Comparison of ENCODE assay signal across 11 cellular contexts in the genomic region with DNA sequence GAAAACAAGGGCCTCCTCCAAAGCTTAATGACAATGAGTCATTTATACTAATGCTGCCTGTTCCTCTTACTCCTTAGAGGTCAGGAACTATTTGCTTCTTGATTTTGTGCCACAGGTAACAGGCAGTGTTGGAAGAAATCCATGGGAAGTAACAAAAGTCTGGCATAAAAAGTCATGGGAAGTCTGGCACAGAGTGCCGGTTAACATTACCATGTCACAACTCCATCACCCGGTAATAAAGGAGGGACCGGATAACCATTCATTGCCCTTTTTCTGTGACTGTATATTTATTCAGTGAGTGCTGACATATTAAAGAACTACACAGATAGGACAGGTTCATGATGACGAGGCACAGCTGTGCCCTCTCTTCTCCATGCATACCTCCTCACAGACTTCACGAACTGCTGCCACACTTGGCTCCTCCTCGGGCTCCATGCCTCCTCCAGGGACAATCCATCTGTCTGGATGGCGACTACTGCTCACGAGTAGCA. TPM values are rescaled to one million over a fixed set of nuclear protein-coding genes. Genes with fewer than 3 reads are reported as not detected.
DNase-seq lines count a peak whose midpoint lies in the region; TF ChIP-seq lines count a peak whose summit lies in the region.
"Had no signal": no experiment of that assay in that cellular context is flagged by ENCODE, and none has a peak within 500 bp of the region (broad histone marks: within the 10 kb centered on the region; RNA-seq: fewer than 3 reads in every experiment).

No MANE protein-coding gene starts in this region.

- H3K4me1 Mint-ChIP-seq in dendritic cell treated with granulocyte-macrophage colony-stimulating factor and Interleukin-4, amounts not matched to agents 40 ng/mL and 50 ng/mL, for 4 days (ENCODE audit: low read depth): peaks cover 78% of the 10 kb centered on the region

- POLR2A ChIA-PET in HEK293T (lab: Yijun Ruan, JAX) (no interaction called here), A673 (lab: Charles Lee; ENCODE audit: low non-redundant PET) (no interaction called here)

- H3K4me1 ChIP-seq in vagina (peaks cover 54% of the 10 kb centered on the region), A673 (ENCODE audit: insufficient read depth, low read length, poor library complexity, severe bottlenecking) (peaks cover 41% of the 10 kb centered on the region)

- TF ChIP-seq CTCF in vagina (IDR thresholded peaks at IDR 0.05) (no peak), dorsolateral prefrontal cortex (IDR thresholded peaks at IDR 0.05 in 54 of 56, conservative IDR thresholded peaks at IDR 0.05 in 2 of 56; ENCODE audit: low read depth in 1 of 56, partially characterized antibody in 56 of 56) (no peak), A673 (conservative IDR thresholded peaks at IDR 0.05; ENCODE audit: low read depth, low read length) (no peak)

- no peaks in the 10 kb centered on the region for H3K9me3 Mint-ChIP-seq in dendritic cell treated with granulocyte-macrophage colony-stimulating factor and Interleukin-4, amounts not matched to agents 40 ng/mL and 50 ng/mL, for 4 days

- TF ChIP-seq POLR2A in vagina (IDR thresholded peaks at IDR 0.05): no peak

- peaks cover 23% of the 10 kb centered on the region for H3K36me3 Mint-ChIP-seq in dendritic cell treated with granulocyte-macrophage colony-stimulating factor and Interleukin-4, amounts not matched to agents 40 ng/mL and 50 ng/mL, for 4 days (ENCODE audit: low read depth)

- H3K4me3 Mint-ChIP-seq in dendritic cell treated with granulocyte-macrophage colony-stimulating factor and Interleukin-4, amounts not matched to agents 40 ng/mL and 50 ng/mL, for 4 days: no peak overlapping the region

- peak overlapping the region; percentile 8 for H3K27ac ChIP-seq in vagina
- H3K27ac ChIP-seq in dorsolateral prefrontal cortex: peak overlapping the region in 8 of 59 donors; percentile 0 to 30 (median 14)
- no peak overlapping the region for H3K27ac ChIP-seq in A673 (ENCODE audit: low read depth, low read length, poor library complexity, severe bottlenecking)
- H3K27ac ChIP-seq: 22Rv1, brain microvascular endothelial cell had no signal

- H3K36me3 ChIP-seq in vagina (no peaks in the 10 kb centered on the region), A673 (ENCODE audit: insufficient read depth, low read length, poor library complexity, severe bottlenecking) (no peaks in the 10 kb centered on the region)
- H3K36me3 ChIP-seq: brain microvascular endothelial cell had no signal

- CTCF ChIA-PET in HEK293T (lab: Yijun Ruan, JAX) (no interaction called here), A673 (lab: Charles Lee) (no interaction called here)

- intact Hi-C loops in dendritic cell treated with granulocyte-macrophage colony-stimulating factor and Interleukin-4, amounts not matched to agents 40 ng/mL and 50 ng/mL, for 4 days (cut with micrococcal nuclease): loop anchor here (5.0 kb wide), 1 partner anchor 34 kb away; no protein-coding TSS in a partner anchor
- intact Hi-C loops in vagina (cut with DNase I): no loop called here
- intact Hi-C loops in dorsolateral prefrontal cortex (cut with DNase I): no loop called here
- intact Hi-C loops in A673 (cut with micrococcal nuclease; ENCODE audit: unreplicated experiment): no loop called here

- H3K9me3 ChIP-seq in vagina (no peaks in the 10 kb centered on the region), A673 (ENCODE audit: low read depth, low read length, poor library complexity, severe bottlenecking) (no peaks in the 10 kb centered on the region)

- H3K27me3 Mint-ChIP-seq in dendritic cell treated with granulocyte-macrophage colony-stimulating factor and Interleukin-4, amounts not matched to agents 40 ng/mL and 50 ng/mL, for 4 days: no peaks in the 10 kb centered on the region

- BruUV-seq in A673 (replicated peaks; lab: Mats Ljungman, UMichigan): no TSS peak

- H3K4me3 ChIP-seq in vagina (no peak overlapping the region), dorsolateral prefrontal cortex (no peak overlapping the region), A673 (ENCODE audit: low read depth, low read length, poor library complexity, severe bottlenecking) (no peak overlapping the region)

- H3K27me3 ChIP-seq in vagina (no peaks in the 10 kb centered on the region), dorsolateral prefrontal cortex (no peaks in the 10 kb centered on the region), A673 (replicated peaks; ENCODE audit: insufficient read depth, low read depth, low read length, poor library complexity) (no peaks in the 10 kb centered on the region)
- H3K27me3 ChIP-seq: brain microvascular endothelial cell had no signal

- peak; percentile 50 for DNase-seq in DMS 273 (lab: John Stamatoyannopoulos, UW; ENCODE audit: unreplicated experiment)
- DNase-seq in DMS 273 treated with DMSO at 0.1 percent for 48 hours (lab: John Stamatoyannopoulos, UW): no peak
- DNase-seq in kidney tubule cell (ENCODE audit: low spot score): peak; percentile 60
- no peak for DNase-seq in vagina (ENCODE audit: extremely low spot score in 2 of 2)
- DNase-seq in HEK293T (ENCODE audit: extremely low spot score): no peak
- DNase-seq in dorsolateral prefrontal cortex: no peak
- DNase-seq in A673 (ENCODE audit: low spot score): no peak
- DNase-seq: brain microvascular endothelial cell, KBM-7 had no signal

- peak overlapping the region; percentile 19 for H3K27ac Mint-ChIP-seq in dendritic cell treated with granulocyte-macrophage colony-stimulating factor and Interleukin-4, amounts not matched to agents 40 ng/mL and 50 ng/mL, for 4 days

TF ChIP-seq in HEK293T, 16 proteins besides CTCF, POLR2A, EP300 and RAD21:
- TF ChIP-seq ARNT (IDR thresholded peaks at IDR 0.05): no peak
- no peak for TF ChIP-seq L3MBTL2 (conservative IDR thresholded peaks at IDR 0.05)
- TF ChIP-seq SP1 (IDR thresholded peaks at IDR 0.05): no peak

RNA-seq across cellular contexts. Expression of a gene that starts 50.9 kb away (rescaled TPM):
- 27.0 TPM for total RNA-seq in vagina
- total RNA-seq in dorsolateral prefrontal cortex: 100 to 1,000 TPM; 107 to 239 (median 169) TPM
- 34.1 and 38.4 TPM in 2 replicates for total RNA-seq in A673 (2021)

Comparison
In these comparisons a context has a peak if more than half of its experiments do, and no peak if none do; other contexts are left out.
1. DNase-seq: peak in DMS 273 (single experiment) and kidney tubule cell (single experiment); none in DMS 273 treated with DMSO at 0.1 percent for 48 hours (single experiment), vagina (0 of 2), HEK293T (single experiment), dorsolateral prefrontal cortex (0 of 10) and A673 (single experiment).